2 cellular contexts compared by ENCODE assay signal in genomic region chr5:176413709-176414191, GRCh38.
TF ChIP-seq lines count a peak whose summit lies in the region.

No MANE protein-coding gene starts in this region.

TF ChIP-seq in SK-N-SH, 30 proteins besides CTCF, POLR2A, EP300 and RAD21 (continued from another document):
- TF ChIP-seq, protein P1, sequence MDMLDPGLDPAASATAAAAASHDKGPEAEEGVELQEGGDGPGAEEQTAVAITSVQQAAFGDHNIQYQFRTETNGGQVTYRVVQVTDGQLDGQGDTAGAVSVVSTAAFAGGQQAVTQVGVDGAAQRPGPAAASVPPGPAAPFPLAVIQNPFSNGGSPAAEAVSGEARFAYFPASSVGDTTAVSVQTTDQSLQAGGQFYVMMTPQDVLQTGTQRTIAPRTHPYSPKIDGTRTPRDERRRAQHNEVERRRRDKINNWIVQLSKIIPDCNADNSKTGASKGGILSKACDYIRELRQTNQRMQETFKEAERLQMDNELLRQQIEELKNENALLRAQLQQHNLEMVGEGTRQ (IDR thresholded peaks at IDR 0.05; ENCODE audit: borderline replicate concordance, low read depth, low read length) = no peak
- no peak for TF ChIP-seq RCOR1 (IDR thresholded peaks at IDR 0.05; ENCODE audit: low read length)
- TF ChIP-seq FOXM1 (IDR thresholded peaks at IDR 0.05; ENCODE audit: low read depth) = no peak
- no peak for TF ChIP-seq SIN3A (IDR thresholded peaks at IDR 0.05; ENCODE audit: borderline replicate concordance, low read depth, low read length)
- TF ChIP-seq REST (IDR thresholded peaks at IDR 0.05; ENCODE audit: low read depth, low read length) = no peak
- TF ChIP-seq RFX5 (IDR thresholded peaks at IDR 0.05; ENCODE audit: low read length) = no peak
- no peak for TF ChIP-seq SMC3 (IDR thresholded peaks at IDR 0.05; ENCODE audit: low read depth, low read length)
- TF ChIP-seq RXRA (IDR thresholded peaks at IDR 0.05; ENCODE audit: borderline replicate concordance, low read depth) = no peak
- TF ChIP-seq POLR2AphosphoS5 (IDR thresholded peaks at IDR 0.05; ENCODE audit: low read depth, low read length) = no peak
- no peak for TF ChIP-seq NRF1 (IDR thresholded peaks at IDR 0.05; ENCODE audit: low read depth, low read length)
- TF ChIP-seq NFIC (IDR thresholded peaks at IDR 0.05; ENCODE audit: borderline replicate concordance) = no peak
- TF ChIP-seq TAF1 (IDR thresholded peaks at IDR 0.05; ENCODE audit: borderline replicate concordance, low read depth, low read length) = no peak

TF ChIP-seq in SK-N-SH treated with all-trans-retinoic acid at 6 μM for 48 hours, 23 proteins besides CTCF, POLR2A, EP300 and RAD21 (continued from another document):
- no peak for TF ChIP-seq TSHZ2 (CRISPR knock-in tag; IDR thresholded peaks at IDR 0.05)
- no peak for TF ChIP-seq TCF4 (CRISPR knock-in tag; IDR thresholded peaks at IDR 0.05; ENCODE audit: borderline replicate concordance)
- TF ChIP-seq PPARA (CRISPR knock-in tag; IDR thresholded peaks at IDR 0.05; ENCODE audit: borderline replicate concordance) = no peak
- TF ChIP-seq GLIS3 (CRISPR knock-in tag; IDR thresholded peaks at IDR 0.05) = no peak
- no peak for TF ChIP-seq ISL1 (CRISPR knock-in tag; IDR thresholded peaks at IDR 0.05)
- TF ChIP-seq CSDC2 (CRISPR knock-in tag; IDR thresholded peaks at IDR 0.05) = no peak
- no peak for TF ChIP-seq ESRRG (CRISPR knock-in tag; IDR thresholded peaks at IDR 0.05)
